Comparison of ENCODE assay signal across 8 cellular contexts in the genomic region with DNA sequence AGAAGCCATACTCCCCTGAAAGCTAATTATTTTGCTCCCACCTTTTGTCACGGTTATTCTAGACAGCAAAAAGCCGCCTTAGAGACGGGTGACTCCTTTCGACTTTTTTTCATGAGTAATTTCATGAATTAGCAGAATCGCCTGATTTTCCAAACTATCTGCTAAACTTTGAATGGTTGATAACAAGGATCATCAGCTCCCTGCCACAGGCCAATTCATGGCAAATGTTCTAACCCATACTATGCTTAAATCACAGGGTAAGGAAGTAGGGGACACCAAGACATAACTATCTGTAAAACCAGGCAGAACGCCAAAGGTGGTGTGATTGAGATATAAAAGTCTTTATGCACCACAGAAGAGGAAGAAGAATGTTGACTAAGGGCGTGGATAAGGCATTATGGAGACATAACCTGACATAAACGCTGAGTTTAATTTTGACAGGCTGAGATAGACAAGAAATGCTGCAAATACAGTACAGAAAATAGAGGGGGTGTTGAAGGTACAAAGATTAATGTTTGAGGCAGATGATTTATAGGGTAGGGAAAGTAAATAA. TPM values are rescaled to one million over a fixed set of nuclear protein-coding genes. Genes with fewer than 3 reads are reported as not detected.
A peak's percentile ranks its signal among the peaks of the same experiment; 100 is the strongest.
DNase-seq lines count a peak whose midpoint lies in the region; ATAC-seq and TF ChIP-seq lines count a peak whose summit lies in the region.

No MANE protein-coding gene starts in this region.

- TF ChIP-seq CTCF in Caco-2 (IDR thresholded peaks at IDR 0.05; ENCODE audit: insufficient read depth in 1 of 2, low read depth in 1 of 2, low read length in 1 of 2, severe bottlenecking in 1 of 2, unreplicated experiment in 1 of 2) (no peak), thoracic aorta (IDR thresholded peaks at IDR 0.05) (no peak)

- H3K9me3 Mint-ChIP-seq in Caco-2 (ENCODE audit: unreplicated experiment): no peaks in the 10 kb centered on the region
- no peaks in the 10 kb centered on the region for H3K9me3 Mint-ChIP-seq in activated naive CD8-positive, alpha-beta T cell treated with anti-CD3 and anti-CD28 coated beads for 36 hours

- no TSS peak for BruUV-seq in Caco-2 (replicated peaks; lab: Mats Ljungman, UMichigan)

- H3K4me3 ChIP-seq in Caco-2 (ENCODE audit: low read depth, low read length) (peak overlapping the region; percentile 84), thoracic aorta (peak overlapping the region; percentile 87)

- H3K36me3 ChIP-seq in Caco-2 (ENCODE audit: control insufficient read depth, insufficient read depth, low read length) (no peaks in the 10 kb centered on the region), KOPT-K1 (ENCODE audit: insufficient read depth, low read length) (no peaks in the 10 kb centered on the region), thoracic aorta (no peaks in the 10 kb centered on the region)

- DNase-seq in Caco-2: no peak
- DNase-seq in activated naive CD8-positive, alpha-beta T cell treated with anti-CD3 and anti-CD28 coated beads for 36 hours: no peak
- DNase-seq in left colon: peak; percentile 67 to 78
- DNase-seq in thoracic aorta (ENCODE audit: low spot score): no peak
- DNase-seq in HuH-7 (ENCODE audit: low spot score): no peak
- DNase-seq in cerebellar nuclear complex (lab: John Stamatoyannopoulos, UW): no peak
- DNase-seq in SHP77 (lab: John Stamatoyannopoulos, UW): no peak

- H3K4me1 ChIP-seq in Caco-2: peaks cover 6% of the 10 kb centered on the region; the same call in 1 of the 2 replicates
- H3K4me1 ChIP-seq in thoracic aorta (ENCODE audit: control insufficient read depth in 1 of 2, low read depth in 2 of 2): peaks cover 9 to 12% of the 10 kb centered on the region in 2 donors

- peaks cover 7% of the 10 kb centered on the region for H3K4me1 Mint-ChIP-seq in Caco-2 (ENCODE audit: low read depth, unreplicated experiment)
- H3K4me1 Mint-ChIP-seq in activated naive CD8-positive, alpha-beta T cell treated with anti-CD3 and anti-CD28 coated beads for 36 hours: peaks cover 28% of the 10 kb centered on the region

- peaks cover 2% of the 10 kb centered on the region for H3K27me3 Mint-ChIP-seq in Caco-2 (ENCODE audit: insufficient read depth, unreplicated experiment)
- peaks cover 14% of the 10 kb centered on the region for H3K27me3 Mint-ChIP-seq in activated naive CD8-positive, alpha-beta T cell treated with anti-CD3 and anti-CD28 coated beads for 36 hours

- H3K9me3 ChIP-seq in Caco-2: no peaks in the 10 kb centered on the region
- no peaks in the 10 kb centered on the region for H3K9me3 ChIP-seq in KOPT-K1 (ENCODE audit: insufficient read depth, low read length, poor library complexity, severe bottlenecking)
- no peaks in the 10 kb centered on the region for H3K9me3 ChIP-seq in thoracic aorta

- H3K27me3 ChIP-seq in Caco-2 (replicated peaks; ENCODE audit: control insufficient read depth, insufficient read depth, low read length) (no peaks in the 10 kb centered on the region), thoracic aorta (replicated peaks; ENCODE audit: insufficient read depth) (no peaks in the 10 kb centered on the region)

- CTCF ChIA-PET in Caco-2 (lab: Charles Lee): interaction anchor here (1.4 kb wide), 1 partner anchor 153 kb away, joined by 5 read pairs; no protein-coding TSS in a partner anchor

- H3K36me3 Mint-ChIP-seq in Caco-2 (ENCODE audit: insufficient read depth, unreplicated experiment): peaks cover 12% of the 10 kb centered on the region
- no peaks in the 10 kb centered on the region for H3K36me3 Mint-ChIP-seq in activated naive CD8-positive, alpha-beta T cell treated with anti-CD3 and anti-CD28 coated beads for 36 hours

- peak overlapping the region; percentile 72 for H3K27ac ChIP-seq in KOPT-K1 (ENCODE audit: low read depth, low read length, poor library complexity, severe bottlenecking)
- H3K27ac ChIP-seq in thoracic aorta: no peak overlapping the region

- no peak overlapping the region for H3K27ac Mint-ChIP-seq in Caco-2 (ENCODE audit: unreplicated experiment)
- H3K27ac Mint-ChIP-seq in activated naive CD8-positive, alpha-beta T cell treated with anti-CD3 and anti-CD28 coated beads for 36 hours: no peak overlapping the region

- POLR2A ChIA-PET in Caco-2 (lab: Charles Lee): no interaction called here

- peak overlapping the region; percentile 95 for H3K4me3 Mint-ChIP-seq in Caco-2 (ENCODE audit: unreplicated experiment)
- H3K4me3 Mint-ChIP-seq in activated naive CD8-positive, alpha-beta T cell treated with anti-CD3 and anti-CD28 coated beads for 36 hours: peak overlapping the region; percentile 87

- ATAC-seq in left colon (peak; percentile 76), thoracic aorta (ENCODE audit: insufficient number of reproducible peaks, low FRiP score, low read depth) (no peak)

- intact Hi-C loops in Caco-2 (cut with micrococcal nuclease; ENCODE audit: unreplicated experiment): loop anchor here (2.0 kb wide), 1 partner anchor 87 kb away; no protein-coding TSS in a partner anchor
- intact Hi-C loops in left colon (cut with DNase I, micrococcal nuclease): no loop called here

RNA-seq across cellular contexts. Expression of a gene that starts 0.9 kb away (rescaled TPM):
- total RNA-seq in Caco-2 (2022) (7.5 TPM in 2 replicates), left colon (10 to 100 TPM; 37.7 to 42.0 TPM), thoracic aorta (10 to 100 TPM; 20.3 to 45.9 TPM)
- 1 to 10 TPM; 5.7 to 7.2 TPM for total RNA-seq in activated naive CD8-positive, alpha-beta T cell treated with anti-CD3 and anti-CD28 coated beads for 36 hours

RNA-seq across cellular contexts. Expression of a gene that starts 57.8 kb away (rescaled TPM):
- not detected in 2 replicates for total RNA-seq in Caco-2 (2022)
- not detected for total RNA-seq in activated naive CD8-positive, alpha-beta T cell treated with anti-CD3 and anti-CD28 coated beads for 36 hours
- total RNA-seq in left colon: 1 to 10 TPM in 1 of 2 donors, under 1 TPM in 1; 0.95 to 1.2 TPM
- not detected for total RNA-seq in thoracic aorta

Comparison
In these comparisons a context has a peak if more than half of its experiments do, and no peak if none do; other contexts are left out.
1. DNase-seq: peak in left colon (2 of 2); none in Caco-2 (0 of 2), activated naive CD8-positive, alpha-beta T cell treated with anti-CD3 and anti-CD28 coated beads for 36 hours (single experiment), thoracic aorta (single experiment), HuH-7 (single experiment), cerebellar nuclear complex (0 of 2) and SHP77 (0 of 2).